In genomic region chr6:155129744-155130143, GRCh38 we compare ENCODE assay signal across 17 cellular contexts.
DNase-seq lines count a peak whose midpoint lies in the region; ATAC-seq, FAIRE-seq and TF ChIP-seq lines count a peak whose summit lies in the region.
"Had no signal": no experiment of that assay in that cellular context is flagged by ENCODE, and none has a peak within 500 bp of the region (broad histone marks: within the 10 kb centered on the region; RNA-seq: fewer than 3 reads in every experiment).

No MANE protein-coding gene starts in this region.

- H2BK5ac ChIP-seq in H1 (ENCODE audit: low read depth, low read length) = no peak overlapping the region

- WGBS in H1 (ENCODE audit: extremely low coverage in 1 of 2, insufficient coverage in 1 of 2, insufficient read length in 1 of 2, insufficient replicate concordance in 2 of 2, low coverage in 1 of 2, low lambda C conversion rate in 2 of 2, missing lambda C conversion rate in 1 of 2), 2 experiments = 95% methylated on average over 14 of the region's 14 CpGs; no CpG with 5 or more reads in 1 of the 2 experiments
- WGBS in small intestine, 3 donors = 92 to 94% (median 93%) methylated on average over 12 to 14 of the region's 14 CpGs

- H3K4ac ChIP-seq in H1 (replicated peaks; ENCODE audit: insufficient read length, low read depth, low read length) = no peak overlapping the region

- H3K4me1 Mint-ChIP-seq in activated naive CD4-positive, alpha-beta T cell treated with anti-CD3 and anti-CD28 coated beads, Interleukin-2, amount 50 U/mL, for 24 hours = peaks cover 20% of the 10 kb centered on the region
- H3K4me1 Mint-ChIP-seq in activated naive CD4-positive, alpha-beta T cell treated with anti-CD3 and anti-CD28 coated beads, Interleukin-2, amount 10 ng/mL, durations not matched to agents 7 days and 5 days = peaks cover 3% of the 10 kb centered on the region
- peaks cover 12% of the 10 kb centered on the region for H3K4me1 Mint-ChIP-seq in activated T-helper 17 cell treated with anti-CD3 and anti-CD28 coated beads, Interleukin-2, amount 50 U/mL, for 72 hours
- H3K4me1 Mint-ChIP-seq in progenitor cell of endocrine pancreas (ENCODE audit: low read depth) = peaks cover 4% of the 10 kb centered on the region

- intact Hi-C loops in upper lobe of right lung (cut with DNase I) = no loop called here

- H2BK20ac ChIP-seq in H1 (ENCODE audit: low read length) = no peak overlapping the region

- H3K4me1 ChIP-seq in H1 (replicated peaks in 1 of 4; ENCODE audit: control insufficient read depth in 3 of 4, insufficient read depth in 4 of 4, low read length in 3 of 4) (peaks cover 0 to 4% (median 3%) of the 10 kb centered on the region in 4 experiments; a peak in 3 of 7 replicates), upper lobe of right lung (no peaks in the 10 kb centered on the region), small intestine (ENCODE audit: control insufficient read depth in 2 of 2, insufficient read depth in 1 of 2, low read depth in 1 of 2, low read length in 1 of 2) (no peaks in the 10 kb centered on the region)

- no peak overlapping the region for H2AK5ac ChIP-seq in H1 (ENCODE audit: low read depth, low read length)

- FAIRE-seq in H1 (lab: Jason Lieb, UNC) = no peak
- no peak for FAIRE-seq in small intestine (lab: Jason Lieb, UNC)
- FAIRE-seq: GM12891, GM18507, K562 had no signal

- TF ChIP-seq RAD21 in H1 (IDR thresholded peaks at IDR 0.05 in 1 of 2, conservative IDR thresholded peaks at IDR 0.05 in 1 of 2; ENCODE audit: low read depth in 2 of 2, low read length in 2 of 2) = no peak

- no peaks in the 10 kb centered on the region for H3K79me2 ChIP-seq in H1 (ENCODE audit: control insufficient read depth in 1 of 2, insufficient read depth in 2 of 2, low read length in 2 of 2)

- H3K56ac ChIP-seq in H1 (replicated peaks; ENCODE audit: insufficient read length, low read depth, low read length) = no peak overlapping the region

- peak overlapping the region; percentile 40 for H3K4me3 Mint-ChIP-seq in activated naive CD4-positive, alpha-beta T cell treated with anti-CD3 and anti-CD28 coated beads, Interleukin-2, amount 50 U/mL, for 24 hours
- no peak overlapping the region for H3K4me3 Mint-ChIP-seq in activated naive CD4-positive, alpha-beta T cell treated with anti-CD3 and anti-CD28 coated beads, Interleukin-2, amount 10 ng/mL, durations not matched to agents 7 days and 5 days
- H3K4me3 Mint-ChIP-seq in activated T-helper 17 cell treated with anti-CD3 and anti-CD28 coated beads, Interleukin-2, amount 50 U/mL, for 72 hours = peak overlapping the region; percentile 37
- H3K4me3 Mint-ChIP-seq in progenitor cell of endocrine pancreas (ENCODE audit: low read depth) = no peak overlapping the region

- no peaks in the 10 kb centered on the region for H3K9me3 Mint-ChIP-seq in activated naive CD4-positive, alpha-beta T cell treated with anti-CD3 and anti-CD28 coated beads, Interleukin-2, amount 50 U/mL, for 24 hours
- no peaks in the 10 kb centered on the region for H3K9me3 Mint-ChIP-seq in activated naive CD4-positive, alpha-beta T cell treated with anti-CD3 and anti-CD28 coated beads, Interleukin-2, amount 10 ng/mL, durations not matched to agents 7 days and 5 days
- no peaks in the 10 kb centered on the region for H3K9me3 Mint-ChIP-seq in activated T-helper 17 cell treated with anti-CD3 and anti-CD28 coated beads, Interleukin-2, amount 50 U/mL, for 72 hours
- no peaks in the 10 kb centered on the region for H3K9me3 Mint-ChIP-seq in progenitor cell of endocrine pancreas (ENCODE audit: low read depth)

- H2AFZ ChIP-seq in H1 (ENCODE audit: low read length) = no peak overlapping the region
- H2AFZ ChIP-seq: GM23248 had no signal

- ATAC-seq in activated T-helper 17 cell treated with anti-CD3 and anti-CD28 coated beads, Interleukin-2, amount 50 U/mL, for 72 hours (replicated peaks) = no peak
- ATAC-seq in upper lobe of right lung = peak; percentile 26
- ATAC-seq: K562 had no signal

- no peak for TF ChIP-seq POLR2A in H1 (IDR thresholded peaks at IDR 0.05; ENCODE audit: control extremely low read depth in 1 of 2, low read depth in 2 of 2, low read length in 2 of 2)

- no peak for DNase-seq in activated naive CD4-positive, alpha-beta T cell treated with anti-CD3 and anti-CD28 coated beads, Interleukin-2, amount 10 ng/mL, durations not matched to agents 7 days and 5 days
- DNase-seq in H1 (ENCODE audit: low read depth in 1 of 2, low spot score in 2 of 2) (no peak), upper lobe of right lung (no peak), small intestine (no peak), progenitor cell of endocrine pancreas (ENCODE audit: low spot score, unreplicated experiment) (no peak)
- DNase-seq: COR-L47, GF-D8, MV-4-11, NCI-H1417, NCI-H187 treated with DMSO at 0.1 percent for 48 hours, NCI-H69 had no signal

- H3K18ac ChIP-seq in H1 (ENCODE audit: extremely low read depth, low read length) = no peak overlapping the region

- H3K9me3 ChIP-seq in H1 (ENCODE audit: insufficient read depth in 2 of 2, low read depth in 1 of 2, low read length in 1 of 2) = no peaks in the 10 kb centered on the region
- no peaks in the 10 kb centered on the region for H3K9me3 ChIP-seq in upper lobe of right lung
- no peaks in the 10 kb centered on the region for H3K9me3 ChIP-seq in small intestine (ENCODE audit: control insufficient read depth, low read depth)

- H3K27ac Mint-ChIP-seq in activated naive CD4-positive, alpha-beta T cell treated with anti-CD3 and anti-CD28 coated beads, Interleukin-2, amount 50 U/mL, for 24 hours = peak overlapping the region; percentile 90
- no peak overlapping the region for H3K27ac Mint-ChIP-seq in activated naive CD4-positive, alpha-beta T cell treated with anti-CD3 and anti-CD28 coated beads, Interleukin-2, amount 10 ng/mL, durations not matched to agents 7 days and 5 days
- H3K27ac Mint-ChIP-seq in activated T-helper 17 cell treated with anti-CD3 and anti-CD28 coated beads, Interleukin-2, amount 50 U/mL, for 72 hours = peak overlapping the region; percentile 79
- H3K27ac Mint-ChIP-seq in progenitor cell of endocrine pancreas = no peak overlapping the region

- H3K14ac ChIP-seq in H1 (ENCODE audit: insufficient read length) = no peak overlapping the region

- no peak overlapping the region for H2BK12ac ChIP-seq in H1 (ENCODE audit: low read depth, low read length)

- TF ChIP-seq CTCF in H1 (IDR thresholded peaks at IDR 0.05; ENCODE audit: control extremely low read depth in 1 of 3, insufficient read depth in 1 of 3, low read depth in 1 of 3, low read length in 3 of 3) = no peak
- TF ChIP-seq CTCF in upper lobe of right lung (IDR thresholded peaks at IDR 0.05) = no peak
- TF ChIP-seq CTCF in progenitor cell of endocrine pancreas (IDR thresholded peaks at IDR 0.05; ENCODE audit: unreplicated experiment) = no peak

- H4K20me1 ChIP-seq in H1 (replicated peaks in 1 of 2; ENCODE audit: control insufficient read depth in 1 of 2, insufficient read depth in 2 of 2, low read length in 2 of 2) = no peaks in the 10 kb centered on the region

- H4K91ac ChIP-seq in H1 (replicated peaks; ENCODE audit: insufficient read length, low read length) = no peak overlapping the region

- no peaks in the 10 kb centered on the region for H3K23me2 ChIP-seq in H1 (ENCODE audit: low read depth, low read length)

- no peaks in the 10 kb centered on the region for H3K27me3 ChIP-seq in H1 (replicated peaks in 1 of 4; ENCODE audit: control insufficient read depth in 3 of 4, extremely low read depth in 1 of 4, insufficient read depth in 3 of 4, low read length in 3 of 4)
- no peaks in the 10 kb centered on the region for H3K27me3 ChIP-seq in upper lobe of right lung
- H3K27me3 ChIP-seq in small intestine (ENCODE audit: control insufficient read depth in 2 of 2, insufficient read depth in 2 of 2, low read length in 2 of 2) = no peaks in the 10 kb centered on the region

- H2BK120ac ChIP-seq in H1 (replicated peaks; ENCODE audit: low read depth, low read length) = no peak overlapping the region

- POLR2A ChIA-PET in H1 (lab: Charles Lee; ENCODE audit: partially characterized antibody) = interaction anchor here (1.4 to 1.5 kb wide), 2 partner anchors 9 to 11 kb away, joined by 3 to 6 read pairs; no protein-coding TSS in a partner anchor

- H4K5ac ChIP-seq in H1 (ENCODE audit: insufficient read length, low read depth, low read length) = no peak overlapping the region

- no peak overlapping the region for H3K27ac ChIP-seq in H1 (ENCODE audit: low read depth, low read length)
- H3K27ac ChIP-seq in upper lobe of right lung = no peak overlapping the region
- H3K27ac ChIP-seq in small intestine (ENCODE audit: low read depth in 1 of 2, low read length in 1 of 2) = no peak overlapping the region
- H3K27ac ChIP-seq: GM23248 had no signal

- H3K36me3 ChIP-seq in H1 (ENCODE audit: control insufficient read depth in 2 of 4, insufficient read depth in 4 of 4, low read length in 3 of 4) (peaks cover 0 to 12% (median 0%) of the 10 kb centered on the region in 4 experiments; a peak in 2 of 8 replicates), upper lobe of right lung (no peaks in the 10 kb centered on the region), small intestine (ENCODE audit: control insufficient read depth in 2 of 2, insufficient read depth in 2 of 2, low read length in 2 of 2) (peaks cover 0 to 2% of the 10 kb centered on the region in 2 donors)

- 0 out of 2 replicates have a peak overlapping the region, but pooled peaks have one; percentile 10 for H2BK15ac ChIP-seq in H1 (ENCODE audit: low read length)

- H3K4me2 ChIP-seq in H1 (ENCODE audit: insufficient read depth in 1 of 2, low read depth in 2 of 2, low read length in 2 of 2) = no peak overlapping the region

- H4K8ac ChIP-seq in H1 (ENCODE audit: extremely low read depth, insufficient read depth, low read length) = peak overlapping the region; percentile 57; the same call in 1 of the 2 replicates

- CTCF ChIA-PET in activated naive CD4-positive, alpha-beta T cell treated with anti-CD3 and anti-CD28 coated beads, Interleukin-2, amount 10 ng/mL, durations not matched to agents 7 days and 5 days (lab: Charles Lee) = interaction anchor here (0.8 kb wide), 1 partner anchor 31 kb away, joined by 3 read pairs; no protein-coding TSS in a partner anchor
- CTCF ChIA-PET in H1 (lab: Charles Lee; ENCODE audit: partially characterized antibody) = interaction anchor here (0.7 to 1.6 kb wide), 4 partner anchors 11 to 138 kb away, joined by 3 to 9 read pairs (median 3); no protein-coding TSS in a partner anchor

- H3K4me3 ChIP-seq in H1 (ENCODE audit: extremely low read depth in 1 of 4, insufficient read depth in 2 of 4, low read depth in 3 of 4, low read length in 4 of 4) (no peak overlapping the region), upper lobe of right lung (no peak overlapping the region), small intestine (ENCODE audit: low read depth in 1 of 2, low read length in 2 of 2) (no peak overlapping the region)
- H3K4me3 ChIP-seq: GM23248, K562 had no signal

- no peak overlapping the region for H3K9ac ChIP-seq in H1 (replicated peaks in 1 of 4; ENCODE audit: extremely low read depth in 1 of 4, low read depth in 3 of 4, low read length in 3 of 4)
- H3K9ac ChIP-seq: GM23248 had no signal

- H3K23ac ChIP-seq in H1 (ENCODE audit: insufficient read length) = no peak overlapping the region

- H3K79me1 ChIP-seq in H1 (ENCODE audit: low read depth, low read length) = peaks cover 3% of the 10 kb centered on the region; the same call in 1 of the 2 replicates

- H3K36me3 Mint-ChIP-seq in activated naive CD4-positive, alpha-beta T cell treated with anti-CD3 and anti-CD28 coated beads, Interleukin-2, amount 50 U/mL, for 24 hours = peaks cover 5% of the 10 kb centered on the region
- H3K36me3 Mint-ChIP-seq in activated naive CD4-positive, alpha-beta T cell treated with anti-CD3 and anti-CD28 coated beads, Interleukin-2, amount 10 ng/mL, durations not matched to agents 7 days and 5 days = no peaks in the 10 kb centered on the region
- no peaks in the 10 kb centered on the region for H3K36me3 Mint-ChIP-seq in activated T-helper 17 cell treated with anti-CD3 and anti-CD28 coated beads, Interleukin-2, amount 50 U/mL, for 72 hours (ENCODE audit: low read depth)
- H3K36me3 Mint-ChIP-seq in progenitor cell of endocrine pancreas (ENCODE audit: insufficient read depth) = peaks cover 4% of the 10 kb centered on the region

- no peak for TF ChIP-seq EP300 in H1 (IDR thresholded peaks at IDR 0.05; ENCODE audit: borderline replicate concordance in 1 of 2, low read depth in 2 of 2, low read length in 2 of 2)

- no peaks in the 10 kb centered on the region for H3K27me3 Mint-ChIP-seq in activated naive CD4-positive, alpha-beta T cell treated with anti-CD3 and anti-CD28 coated beads, Interleukin-2, amount 50 U/mL, for 24 hours
- H3K27me3 Mint-ChIP-seq in activated naive CD4-positive, alpha-beta T cell treated with anti-CD3 and anti-CD28 coated beads, Interleukin-2, amount 10 ng/mL, durations not matched to agents 7 days and 5 days = peaks cover 4% of the 10 kb centered on the region
- H3K27me3 Mint-ChIP-seq in activated T-helper 17 cell treated with anti-CD3 and anti-CD28 coated beads, Interleukin-2, amount 50 U/mL, for 72 hours = no peaks in the 10 kb centered on the region
- peaks cover 2% of the 10 kb centered on the region for H3K27me3 Mint-ChIP-seq in progenitor cell of endocrine pancreas

Comparison
In these comparisons a context has a peak if more than half of its experiments do, and no peak if none do; other contexts are left out.
1. H3K27ac Mint-ChIP-seq: peak in activated naive CD4-positive, alpha-beta T cell treated with anti-CD3 and anti-CD28 coated beads, Interleukin-2, amount 50 U/mL, for 24 hours (single experiment) and activated T-helper 17 cell treated with anti-CD3 and anti-CD28 coated beads, Interleukin-2, amount 50 U/mL, for 72 hours (single experiment); none in activated naive CD4-positive, alpha-beta T cell treated with anti-CD3 and anti-CD28 coated beads, Interleukin-2, amount 10 ng/mL, durations not matched to agents 7 days and 5 days (single experiment) and progenitor cell of endocrine pancreas (single experiment).
2. H3K4me3 Mint-ChIP-seq: peak in activated naive CD4-positive, alpha-beta T cell treated with anti-CD3 and anti-CD28 coated beads, Interleukin-2, amount 50 U/mL, for 24 hours (single experiment) and activated T-helper 17 cell treated with anti-CD3 and anti-CD28 coated beads, Interleukin-2, amount 50 U/mL, for 72 hours (single experiment); none in activated naive CD4-positive, alpha-beta T cell treated with anti-CD3 and anti-CD28 coated beads, Interleukin-2, amount 10 ng/mL, durations not matched to agents 7 days and 5 days (single experiment) and progenitor cell of endocrine pancreas (single experiment).